22 cellular contexts compared by ENCODE assay signal in the genomic region with DNA sequence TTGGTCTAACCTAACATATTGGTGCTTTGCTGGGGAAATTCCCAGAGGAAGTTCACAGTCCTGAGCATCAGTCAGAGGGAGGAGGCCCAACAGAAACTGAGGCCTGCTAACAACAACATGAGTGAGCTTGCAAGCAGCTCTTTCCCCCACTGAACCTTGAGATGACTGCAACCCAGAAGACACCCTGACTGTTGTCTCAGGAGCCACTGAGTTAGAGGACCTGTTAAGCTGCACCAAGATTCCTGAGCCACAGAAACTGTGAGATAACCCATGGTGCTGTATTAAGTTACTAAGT.
"Had no signal": no experiment of that assay in that cellular context is flagged by ENCODE, and none has a peak within 500 bp of the region (broad histone marks: within the 10 kb centered on the region; RNA-seq: fewer than 3 reads in every experiment).

No MANE protein-coding gene starts in this region.

- ATAC-seq: esophagus mucosa; gastroesophageal sphincter; left cardiac atrium; left ventricle myocardium superior; natural killer cell; stimulated activated naive CD8-positive, alpha-beta T cell treated with anti-CD3 and anti-CD28 coated beads, Interleukin-15, Interleukin-2, amounts not matched to agents 100 U/mL and 50 U/mL, for 24 hours had no signal

- H3K36me3 Mint-ChIP-seq: natural killer cell had no signal

- FAIRE-seq: colon, endothelial cell of umbilical vein had no signal

- H3K36me3 ChIP-seq: gastroesophageal sphincter, ovary, right atrium auricular region, suprapubic skin, thyroid gland, upper lobe of left lung, uterus had no signal

- H3K4me3 ChIP-seq: gastroesophageal sphincter, lung, ovary, right atrium auricular region, smooth muscle cell, suprapubic skin, thyroid gland, upper lobe of left lung, uterus had no signal

- H3K4me3 Mint-ChIP-seq: natural killer cell, neural crest cell had no signal

- DNase-seq: cerebellar nuclear complex; dermis blood vessel endothelial cell; glutamatergic neuron; islet precursor cell; left cardiac atrium; left ventricle myocardium superior; natural killer cell; ovary; stimulated activated CD4-positive, alpha-beta T cell treated with anti-CD3 and anti-CD28 coated beads, Interleukin-2, amount 100 ng/mL, for 48 hours; stimulated activated naive CD8-positive, alpha-beta T cell treated with anti-CD3 and anti-CD28 coated beads, Interleukin-15, Interleukin-2, amounts not matched to agents 100 U/mL and 50 U/mL, for 24 hours; thyroid gland; upper lobe of left lung; uterus had no signal

- H3K27ac Mint-ChIP-seq: natural killer cell had no signal

- H3K27me3 ChIP-seq: ovary, right atrium auricular region, thyroid gland, upper lobe of left lung, uterus had no signal

- H3K9me3 Mint-ChIP-seq: natural killer cell had no signal
